24 cellular contexts compared by ENCODE assay signal in genomic region chr1:97770376-97770775, GRCh38.
DNase-seq lines count a peak whose midpoint lies in the region; ATAC-seq, FAIRE-seq and TF ChIP-seq lines count a peak whose summit lies in the region.
"Had no signal": no experiment of that assay in that cellular context is flagged by ENCODE, and none has a peak within 500 bp of the region (broad histone marks: within the 10 kb centered on the region; RNA-seq: fewer than 3 reads in every experiment).

No MANE protein-coding gene starts in this region.

- H3K4me3 Mint-ChIP-seq in MCF 10A (ENCODE audit: unreplicated experiment) = no peak overlapping the region
- H3K4me3 Mint-ChIP-seq: B cell; CD14-positive monocyte; CD4-positive, alpha-beta T cell; CD8-positive, alpha-beta memory T cell; GM23338; H9; HFFc6 had no signal

- intact Hi-C loops in MCF 10A (cut with micrococcal nuclease) (no loop called here), mammary epithelial cell (cut with micrococcal nuclease) (no loop called here), pancreas (cut with DNase I) (no loop called here)

- ATAC-seq in pancreas (no peak), HG02938 (IDR thresholded peaks at IDR 0.05; ENCODE audit: unreplicated experiment) (no peak), HG02884 (IDR thresholded peaks at IDR 0.05; ENCODE audit: unreplicated experiment) (no peak)
- ATAC-seq: GM23338 had no signal

- dilution Hi-C loops in mammary epithelial cell (cut with HindIII; ENCODE audit: low sequenced_read_pairs) = no loop called here

- DNase-seq in MCF 10A (ENCODE audit: unreplicated experiment) (no peak), mammary epithelial cell (no peak), choroid plexus epithelial cell (ENCODE audit: low read depth) (peak; percentile 50), pancreas (no peak), putamen (ENCODE audit: low spot score) (no peak)
- no peak for DNase-seq in stimulated activated CD8-positive, alpha-beta memory T cell treated with anti-CD3 and anti-CD28 coated beads, Interleukin-4, amount 100 ng/mL, for 48 hours
- DNase-seq: CD4-positive, alpha-beta T cell; CD8-positive, alpha-beta memory T cell; DMS 273 treated with DMSO at 0.1 percent for 48 hours; DMS79; GF-D8; H9; HFFc6 had no signal

- no peaks in the 10 kb centered on the region for H3K4me1 ChIP-seq in mammary epithelial cell (ENCODE audit: insufficient read depth, low read length)
- no peaks in the 10 kb centered on the region for H3K4me1 ChIP-seq in pancreas
- H3K4me1 ChIP-seq: BLaER1 had no signal

- peak overlapping the region; percentile 6 for H3K27ac Mint-ChIP-seq in MCF 10A (ENCODE audit: low read depth, unreplicated experiment)
- H3K27ac Mint-ChIP-seq: B cell; CD4-positive, alpha-beta T cell; CD8-positive, alpha-beta memory T cell; GM23338; H9; HFFc6 had no signal

- POLR2A ChIA-PET in MCF 10A (lab: Yijun Ruan, JAX) = interaction anchor here (0.8 to 1.4 kb wide), 3 partner anchors 12 to 50 kb away, joined by 3 to 6 read pairs (median 4); no protein-coding TSS in a partner anchor

- WGBS in mammary epithelial cell (ENCODE audit: low coverage, missing lambda C conversion rate) = 100% methylated on average over 2 of the region's 2 CpGs
- 91 to 96% methylated on average over 2 of the region's 2 CpGs for WGBS in pancreas, 2 donors

- H4K20me1 ChIP-seq in mammary epithelial cell (ENCODE audit: insufficient read depth, low read length) = no peaks in the 10 kb centered on the region
- H4K20me1 ChIP-seq: BLaER1 had no signal

- H3K27me3 ChIP-seq in mammary epithelial cell (ENCODE audit: insufficient read depth, low read length) (no peaks in the 10 kb centered on the region), pancreas (no peaks in the 10 kb centered on the region)
- H3K27me3 ChIP-seq: BLaER1 had no signal

- H3K4me1 Mint-ChIP-seq in MCF 10A (ENCODE audit: insufficient read depth, unreplicated experiment) = peaks cover 17% of the 10 kb centered on the region
- H3K4me1 Mint-ChIP-seq: GM23338, H9 had no signal

- peaks cover 9% of the 10 kb centered on the region for H3K36me3 Mint-ChIP-seq in MCF 10A (ENCODE audit: insufficient read depth, unreplicated experiment)

- BruUV-seq in MCF 10A (replicated peaks; lab: Mats Ljungman, UMichigan) = no TSS peak
- no TSS peak for BruUV-seq in mammary epithelial cell (replicated peaks; lab: Mats Ljungman, UMichigan)

- no peak overlapping the region for H2AFZ ChIP-seq in mammary epithelial cell (ENCODE audit: low read depth, low read length)
- H2AFZ ChIP-seq: GM23338 had no signal

- H3K36me3 ChIP-seq in mammary epithelial cell (ENCODE audit: insufficient read depth, low read length) = no peaks in the 10 kb centered on the region
- H3K36me3 ChIP-seq in pancreas = no peaks in the 10 kb centered on the region
- H3K36me3 ChIP-seq: BLaER1 had no signal

- no peak overlapping the region for H3K4me3 ChIP-seq in mammary epithelial cell (replicated peaks in 1 of 3; ENCODE audit: insufficient read depth in 1 of 3, low read depth in 2 of 3, low read length in 3 of 3)
- H3K4me3 ChIP-seq in choroid plexus epithelial cell (ENCODE audit: low read depth, low read length) = no peak overlapping the region
- H3K4me3 ChIP-seq in pancreas = no peak overlapping the region
- H3K4me3 ChIP-seq: BLaER1, GM23338 had no signal

- peak; percentile 29 for FAIRE-seq in pancreas (lab: Jason Lieb, UNC)
- FAIRE-seq: A204.1, D721Med, GM12891, GM18507 had no signal

- H3K9me3 Mint-ChIP-seq in MCF 10A (ENCODE audit: unreplicated experiment) = no peaks in the 10 kb centered on the region
- H3K9me3 Mint-ChIP-seq: CD4-positive, alpha-beta T cell; CD8-positive, alpha-beta memory T cell; HFFc6 had no signal

- CTCF ChIA-PET in MCF 10A (lab: Yijun Ruan, JAX) (interaction anchor here (0.5 kb wide), 2 partner anchors 15 to 245 kb away, joined by 3 to 4 read pairs; no protein-coding TSS in a partner anchor), mammary epithelial cell (lab: Charles Lee; ENCODE audit: low non-redundant PET) (no interaction called here)

- in situ Hi-C loops in mammary epithelial cell (cut with MboI; ENCODE audit: low sequenced_read_pairs in 2 of 2) = no loop called here

- no peaks in the 10 kb centered on the region for H3K27me3 Mint-ChIP-seq in MCF 10A (ENCODE audit: insufficient read depth, unreplicated experiment)
- H3K27me3 Mint-ChIP-seq: B cell; CD4-positive, alpha-beta T cell; CD8-positive, alpha-beta memory T cell had no signal

- H3K27ac ChIP-seq in mammary epithelial cell (ENCODE audit: insufficient read depth, low read depth, low read length) = no peak overlapping the region
- H3K27ac ChIP-seq in pancreas = no peak overlapping the region
- H3K27ac ChIP-seq: 22Rv1, BLaER1 had no signal

- no peaks in the 10 kb centered on the region for H3K79me2 ChIP-seq in mammary epithelial cell (ENCODE audit: insufficient read depth, low read length)

- no peak overlapping the region for H3K4me2 ChIP-seq in mammary epithelial cell (ENCODE audit: insufficient read depth, low read depth, low read length)
- H3K4me2 ChIP-seq: BLaER1, GM23338 had no signal

- no peak for TF ChIP-seq CTCF in MCF 10A (IDR thresholded peaks at IDR 0.05; ENCODE audit: unreplicated experiment)
- TF ChIP-seq CTCF in mammary epithelial cell (conservative IDR thresholded peaks at IDR 0.05 in 1 of 2, IDR thresholded peaks at IDR 0.05 in 1 of 2; ENCODE audit: extremely low read depth in 1 of 2, insufficient read depth in 1 of 2, low read depth in 1 of 2, low read length in 2 of 2) = no peak
- TF ChIP-seq CTCF in choroid plexus epithelial cell (conservative IDR thresholded peaks at IDR 0.05; ENCODE audit: low read depth, low read length) = no peak
- TF ChIP-seq CTCF in pancreas (IDR thresholded peaks at IDR 0.05) = no peak

- no peak overlapping the region for H3K9ac ChIP-seq in mammary epithelial cell (ENCODE audit: insufficient read depth, low read length)
- H3K9ac ChIP-seq: BLaER1 had no signal

- H3K9me3 ChIP-seq in mammary epithelial cell (replicated peaks; ENCODE audit: insufficient read depth, low read length) (no peaks in the 10 kb centered on the region), pancreas (no peaks in the 10 kb centered on the region)
- H3K9me3 ChIP-seq: BLaER1 had no signal
